In the genomic region with DNA sequence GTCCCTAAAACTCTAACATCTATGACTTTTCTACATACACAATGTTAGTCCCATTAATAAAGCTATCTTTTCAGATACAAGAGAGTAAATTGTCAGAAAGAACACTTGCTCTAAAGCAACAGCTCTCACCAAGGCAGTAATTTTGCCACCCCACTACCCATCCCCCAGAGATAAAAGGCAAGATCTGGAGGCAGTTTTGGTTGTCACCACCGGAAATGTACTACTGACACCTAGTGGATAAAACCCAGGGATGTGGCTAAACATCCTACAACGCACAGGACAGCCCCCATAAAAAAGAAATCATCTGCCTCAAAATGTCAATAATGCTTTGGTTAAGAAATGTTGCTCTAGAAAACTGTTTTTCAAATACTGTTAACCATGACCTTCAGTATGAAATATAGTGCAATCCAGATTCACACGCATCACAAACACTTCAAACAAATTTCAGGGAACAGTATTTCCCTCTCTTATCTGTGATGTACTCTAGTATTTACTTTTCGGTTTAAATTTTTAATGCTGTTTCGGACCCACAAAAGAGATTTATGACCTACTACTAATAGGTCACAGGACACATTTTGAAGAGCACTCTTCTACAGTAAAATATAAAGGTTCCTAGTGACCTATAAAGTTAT, we compare ENCODE assay signal across 8 cellular contexts. TPM values are rescaled to one million over a fixed set of nuclear protein-coding genes. Genes with fewer than 3 reads are reported as not detected.
A peak's percentile ranks its signal among the peaks of the same experiment; 100 is the strongest.
DNase-seq lines count a peak whose midpoint lies in the region; ATAC-seq and TF ChIP-seq lines count a peak whose summit lies in the region.

No MANE protein-coding gene starts in this region.

- no peak overlapping the region for H2BK5ac ChIP-seq in trophoblast cell (ENCODE audit: low read depth, low read length, poor library complexity)

- H4K91ac ChIP-seq in trophoblast cell (ENCODE audit: low read depth, low read length) = no peak overlapping the region

- POLR2A ChIA-PET in Caco-2 (lab: Charles Lee) = no interaction called here

- H3K4me3 ChIP-seq in Caco-2 (ENCODE audit: low read depth, low read length) (no peak overlapping the region), trophoblast cell (ENCODE audit: low read depth, low read length) (no peak overlapping the region)

- H3K4me1 Mint-ChIP-seq in Caco-2 (ENCODE audit: low read depth, unreplicated experiment) (peaks cover 8% of the 10 kb centered on the region), IgD-negative memory B cell (peaks cover 32 to 41% (median 36%) of the 10 kb centered on the region in 3 donors)
- H3K4me1 Mint-ChIP-seq in activated T-helper 1 cell treated with anti-CD3 and anti-CD28 coated beads, Interleukin-12 subunit alpha, Interleukin-12 subunit beta, Interleukin-2, Interleukin-4 antibody, amounts not matched to agents 30 ng/mL and 10 ng/mL and 1 ng/mL, durations not matched to agents 14 hours and 24 hours and 36 hours (ENCODE audit: low read depth) = peaks cover 59% of the 10 kb centered on the region

- peaks cover 7% of the 10 kb centered on the region for H3K79me1 ChIP-seq in trophoblast cell (ENCODE audit: low read length)

- no TSS peak for BruUV-seq in Caco-2 (replicated peaks; lab: Mats Ljungman, UMichigan)

- no peak overlapping the region for H2BK120ac ChIP-seq in trophoblast cell (ENCODE audit: insufficient read depth, low read length, poor library complexity)

- no peaks in the 10 kb centered on the region for H3K27me3 Mint-ChIP-seq in Caco-2 (ENCODE audit: insufficient read depth, unreplicated experiment)
- H3K27me3 Mint-ChIP-seq in IgD-negative memory B cell = no peaks in the 10 kb centered on the region
- no peaks in the 10 kb centered on the region for H3K27me3 Mint-ChIP-seq in activated T-helper 1 cell treated with anti-CD3 and anti-CD28 coated beads, Interleukin-12 subunit alpha, Interleukin-12 subunit beta, Interleukin-2, Interleukin-4 antibody, amounts not matched to agents 30 ng/mL and 10 ng/mL and 1 ng/mL, durations not matched to agents 14 hours and 24 hours and 36 hours (ENCODE audit: insufficient read depth)

- H3K18ac ChIP-seq in trophoblast cell (ENCODE audit: low read length) = no peak overlapping the region

- no peak overlapping the region for H3K23ac ChIP-seq in trophoblast cell (ENCODE audit: low read length)

- no peaks in the 10 kb centered on the region for H3K9me3 Mint-ChIP-seq in Caco-2 (ENCODE audit: unreplicated experiment)
- no peaks in the 10 kb centered on the region for H3K9me3 Mint-ChIP-seq in IgD-negative memory B cell
- no peaks in the 10 kb centered on the region for H3K9me3 Mint-ChIP-seq in activated T-helper 1 cell treated with anti-CD3 and anti-CD28 coated beads, Interleukin-12 subunit alpha, Interleukin-12 subunit beta, Interleukin-2, Interleukin-4 antibody, amounts not matched to agents 30 ng/mL and 10 ng/mL and 1 ng/mL, durations not matched to agents 14 hours and 24 hours and 36 hours

- peaks cover 9% of the 10 kb centered on the region for H3K36me3 Mint-ChIP-seq in Caco-2 (ENCODE audit: insufficient read depth, unreplicated experiment)
- H3K36me3 Mint-ChIP-seq in IgD-negative memory B cell = no peaks in the 10 kb centered on the region
- peaks cover 3% of the 10 kb centered on the region for H3K36me3 Mint-ChIP-seq in activated T-helper 1 cell treated with anti-CD3 and anti-CD28 coated beads, Interleukin-12 subunit alpha, Interleukin-12 subunit beta, Interleukin-2, Interleukin-4 antibody, amounts not matched to agents 30 ng/mL and 10 ng/mL and 1 ng/mL, durations not matched to agents 14 hours and 24 hours and 36 hours (ENCODE audit: low read depth)

- no peak overlapping the region for H3K9ac ChIP-seq in trophoblast cell (ENCODE audit: low read length)

- no peak overlapping the region for H3K14ac ChIP-seq in trophoblast cell (ENCODE audit: low read length)

- intact Hi-C loops in Caco-2 (cut with micrococcal nuclease; ENCODE audit: unreplicated experiment) = loop anchor here (1.0 to 10.0 kb wide), 2 partner anchors 171 to 415 kb away; no protein-coding TSS in a partner anchor
- intact Hi-C loops in activated T-helper 1 cell treated with anti-CD3 and anti-CD28 coated beads, Interleukin-12 subunit alpha, Interleukin-12 subunit beta, Interleukin-2, Interleukin-4 antibody, amounts not matched to agents 30 ng/mL and 10 ng/mL and 1 ng/mL, durations not matched to agents 14 hours and 24 hours and 36 hours (cut with micrococcal nuclease) = loop anchor here (1.0 to 10.0 kb wide), 11 partner anchors 171 to 1994 kb away; a partner anchor contains a TSS

- no peaks in the 10 kb centered on the region for H3K9me3 ChIP-seq in Caco-2
- H3K9me3 ChIP-seq in trophoblast cell (ENCODE audit: insufficient read depth, low read depth, low read length) = no peaks in the 10 kb centered on the region

- H3K4me1 ChIP-seq in Caco-2 = peaks cover 8% of the 10 kb centered on the region
- H3K4me1 ChIP-seq in trophoblast cell (ENCODE audit: control insufficient read depth in 1 of 2, insufficient read depth in 2 of 2, low read length in 2 of 2) = no peaks in the 10 kb centered on the region

- no peak overlapping the region for H3K4me2 ChIP-seq in trophoblast cell (ENCODE audit: low read length)

- H2AFZ ChIP-seq in trophoblast cell (ENCODE audit: insufficient read depth, low read length, poor library complexity) = no peak overlapping the region

- H2BK12ac ChIP-seq in trophoblast cell (ENCODE audit: low read length) = no peak overlapping the region

- H3K27ac Mint-ChIP-seq in Caco-2 (ENCODE audit: unreplicated experiment) = no peak overlapping the region
- H3K27ac Mint-ChIP-seq in IgD-negative memory B cell = peak overlapping the region; percentile 5 to 14 (median 11)
- H3K27ac Mint-ChIP-seq in activated T-helper 1 cell treated with anti-CD3 and anti-CD28 coated beads, Interleukin-12 subunit alpha, Interleukin-12 subunit beta, Interleukin-2, Interleukin-4 antibody, amounts not matched to agents 30 ng/mL and 10 ng/mL and 1 ng/mL, durations not matched to agents 14 hours and 24 hours and 36 hours = peak overlapping the region; percentile 42

- DNase-seq in Caco-2 (peak; percentile 60 to 69), OCI-M1 (lab: John Stamatoyannopoulos, UW) (peak; percentile 90), foreskin melanocyte (peak; percentile 68), trophoblast cell (peak in 1 of 2 donors; percentile 67)
- peak; percentile 60 for DNase-seq in activated T-helper 1 cell treated with anti-CD3 and anti-CD28 coated beads, Interleukin-12 subunit alpha, Interleukin-12 subunit beta, Interleukin-2, Interleukin-4 antibody, amounts not matched to agents 30 ng/mL and 10 ng/mL and 1 ng/mL, durations not matched to agents 14 hours and 24 hours and 36 hours (ENCODE audit: low spot score)

- H2AK5ac ChIP-seq in trophoblast cell (ENCODE audit: low read length) = no peak overlapping the region

- H3K27me3 ChIP-seq in Caco-2 (replicated peaks; ENCODE audit: control insufficient read depth, insufficient read depth, low read length) = no peaks in the 10 kb centered on the region
- no peaks in the 10 kb centered on the region for H3K27me3 ChIP-seq in trophoblast cell (ENCODE audit: insufficient read depth, low read length)

- H4K12ac ChIP-seq in trophoblast cell (ENCODE audit: low read depth, low read length) = no peak overlapping the region

- H3K27ac ChIP-seq in trophoblast cell (ENCODE audit: low read depth, low read length) = no peak overlapping the region

- peak; percentile 47 to 72 for TF ChIP-seq CTCF in Caco-2 (IDR thresholded peaks at IDR 0.05; ENCODE audit: insufficient read depth in 1 of 2, low read depth in 1 of 2, low read length in 1 of 2, severe bottlenecking in 1 of 2, unreplicated experiment in 1 of 2)

- H3K4me3 Mint-ChIP-seq in Caco-2 (ENCODE audit: unreplicated experiment) = no peak overlapping the region
- H3K4me3 Mint-ChIP-seq in IgD-negative memory B cell = peak overlapping the region in 3 of 4 donors; percentile 23 to 44 (median 34)
- H3K4me3 Mint-ChIP-seq in activated T-helper 1 cell treated with anti-CD3 and anti-CD28 coated beads, Interleukin-12 subunit alpha, Interleukin-12 subunit beta, Interleukin-2, Interleukin-4 antibody, amounts not matched to agents 30 ng/mL and 10 ng/mL and 1 ng/mL, durations not matched to agents 14 hours and 24 hours and 36 hours = peak overlapping the region; percentile 13

- H3K4ac ChIP-seq in trophoblast cell (ENCODE audit: low read depth, low read length) = peak overlapping the region; percentile 62

- no peak overlapping the region for H4K8ac ChIP-seq in trophoblast cell (ENCODE audit: low read depth, low read length)

- CTCF ChIA-PET in Caco-2 (lab: Charles Lee) = interaction anchor here (0.7 to 1.0 kb wide), 2 partner anchors 16 to 170 kb away, joined by 5 to 14 read pairs; no protein-coding TSS in a partner anchor

- WGBS in trophoblast cell (ENCODE audit: extremely low coverage, insufficient coverage, insufficient read length) = no CpG with 5 or more reads among the region's 5 CpGs

- peaks cover 14% of the 10 kb centered on the region for H3K79me2 ChIP-seq in trophoblast cell (ENCODE audit: control insufficient read depth, insufficient read depth, low read length, poor library complexity)

- no peaks in the 10 kb centered on the region for H3K36me3 ChIP-seq in Caco-2 (ENCODE audit: control insufficient read depth, insufficient read depth, low read length)
- H3K36me3 ChIP-seq in trophoblast cell (ENCODE audit: control insufficient read depth in 1 of 2, insufficient read depth in 2 of 2, low read length in 2 of 2) = peaks cover 0 to 3% of the 10 kb centered on the region in 2 experiments

- ATAC-seq in GM21367 (IDR thresholded peaks at IDR 0.05; ENCODE audit: unreplicated experiment) (peak; percentile 30), HG03521 (IDR thresholded peaks at IDR 0.05; ENCODE audit: unreplicated experiment) (no peak)

RNA-seq across cellular contexts. Expression of a gene that starts 5.1 kb away (rescaled TPM):
- total RNA-seq in Caco-2 (2022) = 29.1 and 32.7 TPM in 2 replicates
- polyA plus RNA-seq in IgD-negative memory B cell = 53.0 TPM
- total RNA-seq in activated T-helper 1 cell treated with anti-CD3 and anti-CD28 coated beads, Interleukin-12 subunit alpha, Interleukin-12 subunit beta, Interleukin-2, Interleukin-4 antibody, amounts not matched to agents 30 ng/mL and 10 ng/mL and 1 ng/mL, durations not matched to agents 14 hours and 24 hours and 36 hours = 31.3 and 34.7 TPM in 2 replicates
- 32.4 and 32.8 TPM in 2 replicates for polyA plus RNA-seq in trophoblast cell (2013)

RNA-seq across cellular contexts. Expression of a gene that starts 31.6 kb away (rescaled TPM):
- total RNA-seq in Caco-2 (2022) = 15.5 and 16.6 TPM in 2 replicates
- 39.5 TPM for polyA plus RNA-seq in IgD-negative memory B cell
- total RNA-seq in activated T-helper 1 cell treated with anti-CD3 and anti-CD28 coated beads, Interleukin-12 subunit alpha, Interleukin-12 subunit beta, Interleukin-2, Interleukin-4 antibody, amounts not matched to agents 30 ng/mL and 10 ng/mL and 1 ng/mL, durations not matched to agents 14 hours and 24 hours and 36 hours = 5.5 and 6.6 TPM in 2 replicates
- 60.1 and 63.5 TPM in 2 replicates for polyA plus RNA-seq in trophoblast cell (2013)

RNA-seq across cellular contexts. Expression of a gene that starts 52.8 kb away (rescaled TPM):
- 0.41 and 0.72 TPM in 2 replicates for total RNA-seq in Caco-2 (2022)
- 0.21 TPM for polyA plus RNA-seq in IgD-negative memory B cell
- total RNA-seq in activated T-helper 1 cell treated with anti-CD3 and anti-CD28 coated beads, Interleukin-12 subunit alpha, Interleukin-12 subunit beta, Interleukin-2, Interleukin-4 antibody, amounts not matched to agents 30 ng/mL and 10 ng/mL and 1 ng/mL, durations not matched to agents 14 hours and 24 hours and 36 hours = 0.81 and 0.93 TPM in 2 replicates
- 0.24 and 0.40 TPM in 2 replicates for polyA plus RNA-seq in trophoblast cell (2013)
